In genomic region chr6:10719386-10720228, GRCh38 we compare ENCODE assay signal across 8 cellular contexts. TPM values are rescaled to one million over a fixed set of nuclear protein-coding genes. Genes with fewer than 3 reads are reported as not detected.
DNase-seq lines count a peak whose midpoint lies in the region; ATAC-seq, FAIRE-seq and TF ChIP-seq lines count a peak whose summit lies in the region.

No MANE protein-coding gene starts in this region.

- no peak for TF ChIP-seq CTCF in heart left ventricle (IDR thresholded peaks at IDR 0.05)

- H3K4me1 ChIP-seq in heart left ventricle: peaks cover 0 to 35% (median 19%) of the 10 kb centered on the region in 12 donors

- no peak for ATAC-seq in heart left ventricle
- ATAC-seq in GM21381 (IDR thresholded peaks at IDR 0.05; ENCODE audit: unreplicated experiment): no peak
- ATAC-seq in GM21423 (IDR thresholded peaks at IDR 0.05; ENCODE audit: unreplicated experiment): no peak

- TF ChIP-seq POLR2A in heart left ventricle (IDR thresholded peaks at IDR 0.05): no peak

- H3K36me3 ChIP-seq in heart left ventricle: no peaks in the 10 kb centered on the region

- 39 to 71% (median 52%) methylated on average over 10 to 25 of the region's 25 CpGs for WGBS in heart left ventricle, 4 donors

- FAIRE-seq in urothelium cell line (lab: Jason Lieb, UNC): no peak

- peak overlapping the region; percentile 26 to 85 (median 74) for H3K4me3 ChIP-seq in heart left ventricle

- peaks cover 0 to 13% (median 0%) of the 10 kb centered on the region in 12 donors for H3K9me3 ChIP-seq in heart left ventricle

- peak overlapping the region; percentile 81 to 97 (median 92) for H3K27ac ChIP-seq in heart left ventricle

- intact Hi-C loops in heart left ventricle (cut with DNase I): no loop called here

- no peaks in the 10 kb centered on the region for H3K27me3 ChIP-seq in heart left ventricle

- peak; percentile 68 for DNase-seq in activated effector memory CD4-positive, alpha-beta T cell treated with anti-CD3 and anti-CD28 coated beads, Interleukin-2, amount 50 U/mL, for 16 hours
- no peak for DNase-seq in activated effector memory CD4-positive, alpha-beta T cell treated with Interleukin-2 at 50 U/mL for 16 hours
- peak; percentile 43 for DNase-seq in activated T-cell treated with anti-CD3 and anti-CD28 coated beads, Interleukin-2, amount 50 U/mL, for 1 hour
- DNase-seq in heart left ventricle (peak; percentile 57 to 69 (median 66)), urothelium cell line (ENCODE audit: low spot score) (no peak)
- DNase-seq in stimulated activated CD4-positive, alpha-beta T cell treated with anti-CD3 and anti-CD28 coated beads, TNF-alpha, amount 100 ng/mL, for 48 hours (ENCODE audit: low read depth in 3 of 3): peak in 2 of 3 donors; percentile 35 to 56

RNA-seq across cellular contexts. Expression of gene TMEM14C, which starts 3.3 kb away (rescaled TPM):
- 100 to 1,000 TPM in 8 of 9 donors, 10 to 100 TPM in 1; 94.5 to 142 (median 115) TPM for total RNA-seq in heart left ventricle
- 100 to 1,000 TPM; 116 to 179 TPM for polyA plus RNA-seq in heart left ventricle

RNA-seq across cellular contexts. Expression of gene PAK1IP1, which starts 24.8 kb away (rescaled TPM):
- total RNA-seq in heart left ventricle: 10 to 100 TPM in 1 of 9 donors, 1 to 10 TPM in 8; 6.1 to 12.7 (median 8.7) TPM
- polyA plus RNA-seq in heart left ventricle: 10 to 100 TPM in 1 of 2 donors, 1 to 10 TPM in 1; 7.9 to 21.0 TPM

RNA-seq across cellular contexts. Expression of gene C6orf52, which starts 25.2 kb away (rescaled TPM):
- total RNA-seq in heart left ventricle: 1 to 10 TPM in 2 of 9 donors, under 1 TPM in 1, not detected in 6; 0.71 to 3.6 (median 1.5) TPM
- polyA plus RNA-seq in heart left ventricle: under 1 TPM; 0.15 to 0.99 TPM

RNA-seq across cellular contexts. Expression of gene TMEM14B, which starts 28.0 kb away (rescaled TPM):
- total RNA-seq in heart left ventricle: 100 to 1,000 TPM in 5 of 9 donors, 10 to 100 TPM in 4; 77.9 to 119 (median 102) TPM
- polyA plus RNA-seq in heart left ventricle: 100 to 1,000 TPM in 1 of 2 donors, 10 to 100 TPM in 1; 79.2 to 108 TPM

Comparison
In these comparisons a context has a peak if more than half of its experiments do, and no peak if none do; other contexts are left out.
1. DNase-seq: peak in activated effector memory CD4-positive, alpha-beta T cell treated with anti-CD3 and anti-CD28 coated beads, Interleukin-2, amount 50 U/mL, for 16 hours (single experiment), activated T-cell treated with anti-CD3 and anti-CD28 coated beads, Interleukin-2, amount 50 U/mL, for 1 hour (single experiment), heart left ventricle (5 of 5) and stimulated activated CD4-positive, alpha-beta T cell treated with anti-CD3 and anti-CD28 coated beads, TNF-alpha, amount 100 ng/mL, for 48 hours (2 of 3); none in activated effector memory CD4-positive, alpha-beta T cell treated with Interleukin-2 at 50 U/mL for 16 hours (single experiment) and urothelium cell line (single experiment).